ENCODE assay signal across 29 cellular contexts in genomic region chr16:12757546-12757945, GRCh38. TPM values are rescaled to one million over a fixed set of nuclear protein-coding genes. Genes with fewer than 3 reads are reported as not detected.
DNase-seq lines count a peak whose midpoint lies in the region; ATAC-seq and TF ChIP-seq lines count a peak whose summit lies in the region.
"Had no signal": no experiment of that assay in that cellular context is flagged by ENCODE, and none has a peak within 500 bp of the region (broad histone marks: within the 10 kb centered on the region; RNA-seq: fewer than 3 reads in every experiment).

No MANE protein-coding gene starts in this region.

- H3K9me3 ChIP-seq in SK-N-SH: no peaks in the 10 kb centered on the region
- H3K9me3 ChIP-seq: adrenal gland, body of pancreas, psoas muscle had no signal

- POLR2A ChIA-PET in SK-N-SH (lab: Yijun Ruan, JAX): no interaction called here

- H3F3A ChIP-seq in SK-N-SH (replicated peaks; ENCODE audit: insufficient read depth) (no peaks in the 10 kb centered on the region), GM23338 (replicated peaks; ENCODE audit: low read depth) (no peaks in the 10 kb centered on the region)

- H3K9me3 Mint-ChIP-seq in brain: no peaks in the 10 kb centered on the region
- H3K9me3 Mint-ChIP-seq in T-helper 2 cell treated with Interferon-gamma antibody and Interleukin-4, amounts not matched to agents 5 μg/mL and 100 μg/mL, for 36 hours: no peaks in the 10 kb centered on the region
- no peaks in the 10 kb centered on the region for H3K9me3 Mint-ChIP-seq in GM23338
- H3K9me3 Mint-ChIP-seq: activated CD4-positive, alpha-beta memory T cell treated with anti-CD3 and anti-CD28 coated beads for 36 hours; activated naive CD4-positive, alpha-beta T cell treated with anti-CD3 and anti-CD28 coated beads, Interleukin-2, amount 10 ng/mL, durations not matched to agents 7 days and 5 days; activated T-helper 1 cell treated with anti-CD3 and anti-CD28 coated beads, Interleukin-12 subunit alpha, Interleukin-12 subunit beta, Interleukin-2, Interleukin-4 antibody, amounts not matched to agents 30 ng/mL and 10 ng/mL and 1 ng/mL, durations not matched to agents 14 hours and 24 hours and 36 hours; CD4-positive, CD25-positive, alpha-beta regulatory T cell; naive thymus-derived CD4-positive, alpha-beta T cell; stimulated activated memory B cell treated with anti-CD40 and anti-IgM and Interleukin-4, amounts not matched to agents 10 μg/mL and 1 μg/mL and 100 μg/mL, for 72 hours; T-helper 1 cell treated with Interleukin-12 subunit alpha and Interleukin-12 subunit beta and Interleukin-4 antibody, amounts not matched to agents 30 μg/mL and 1 μg/mL, for 36 hours had no signal

- TF ChIP-seq EP300 in SK-N-SH (IDR thresholded peaks at IDR 0.05; ENCODE audit: borderline replicate concordance in 1 of 2, low read depth in 1 of 2, low read length in 1 of 2): no peak

- peak overlapping the region; percentile 25 to 93; a peak in 3 of 4 replicates for H3K27ac ChIP-seq in SK-N-SH (ENCODE audit: low read depth in 2 of 2, low read length in 1 of 2)
- H3K27ac ChIP-seq in GM23338 (ENCODE audit: low read depth): no peak overlapping the region
- H3K27ac ChIP-seq: adrenal gland, body of pancreas, epithelial cell of prostate, psoas muscle, SK-N-MC had no signal

- no peak overlapping the region for H3K9ac ChIP-seq in SK-N-SH

- H3K27me3 Mint-ChIP-seq in brain (peaks cover 3% of the 10 kb centered on the region), GM23338 (ENCODE audit: insufficient read depth, low read depth, poor library complexity) (no peaks in the 10 kb centered on the region)
- no peaks in the 10 kb centered on the region for H3K27me3 Mint-ChIP-seq in T-helper 2 cell treated with Interferon-gamma antibody and Interleukin-4, amounts not matched to agents 5 μg/mL and 100 μg/mL, for 36 hours (ENCODE audit: low read depth)
- H3K27me3 Mint-ChIP-seq: activated CD4-positive, alpha-beta memory T cell treated with anti-CD3 and anti-CD28 coated beads for 36 hours; activated naive CD4-positive, alpha-beta T cell treated with anti-CD3 and anti-CD28 coated beads, Interleukin-2, amount 10 ng/mL, durations not matched to agents 7 days and 5 days; CD4-positive, CD25-positive, alpha-beta regulatory T cell; naive thymus-derived CD4-positive, alpha-beta T cell; stimulated activated memory B cell treated with anti-CD40 and anti-IgM and Interleukin-4, amounts not matched to agents 10 μg/mL and 1 μg/mL and 100 μg/mL, for 72 hours had no signal

- H4K20me1 ChIP-seq in SK-N-SH (ENCODE audit: insufficient read depth) (no peaks in the 10 kb centered on the region), GM23338 (replicated peaks; ENCODE audit: insufficient read depth) (no peaks in the 10 kb centered on the region; the same call in 1 of the 2 replicates)

- ATAC-seq in SK-N-SH treated with all-trans-retinoic acid at 6 μM for 48 hours: no peak
- ATAC-seq in left lobe of liver: peak; percentile 50
- ATAC-seq in GM23338: no peak
- ATAC-seq: body of pancreas; naive thymus-derived CD4-positive, alpha-beta T cell; psoas muscle; stimulated activated memory B cell treated with anti-CD40 and anti-IgM and Interleukin-4, amounts not matched to agents 10 μg/mL and 1 μg/mL and 100 μg/mL, for 72 hours had no signal

- H3K4me3 Mint-ChIP-seq in brain (peak overlapping the region in 1 of 5 experiments; percentile 5), GM23338 (no peak overlapping the region)
- no peak overlapping the region for H3K4me3 Mint-ChIP-seq in T-helper 2 cell treated with Interferon-gamma antibody and Interleukin-4, amounts not matched to agents 5 μg/mL and 100 μg/mL, for 36 hours
- H3K4me3 Mint-ChIP-seq: activated CD4-positive, alpha-beta memory T cell treated with anti-CD3 and anti-CD28 coated beads for 36 hours; activated naive CD4-positive, alpha-beta T cell treated with anti-CD3 and anti-CD28 coated beads, Interleukin-2, amount 10 ng/mL, durations not matched to agents 7 days and 5 days; activated T-helper 1 cell treated with anti-CD3 and anti-CD28 coated beads, Interleukin-12 subunit alpha, Interleukin-12 subunit beta, Interleukin-2, Interleukin-4 antibody, amounts not matched to agents 30 ng/mL and 10 ng/mL and 1 ng/mL, durations not matched to agents 14 hours and 24 hours and 36 hours; CD4-positive, CD25-positive, alpha-beta regulatory T cell; naive thymus-derived CD4-positive, alpha-beta T cell; stimulated activated memory B cell treated with anti-CD40 and anti-IgM and Interleukin-4, amounts not matched to agents 10 μg/mL and 1 μg/mL and 100 μg/mL, for 72 hours; T-helper 1 cell treated with Interleukin-12 subunit alpha and Interleukin-12 subunit beta and Interleukin-4 antibody, amounts not matched to agents 30 μg/mL and 1 μg/mL, for 36 hours had no signal

- H3K36me3 ChIP-seq in SK-N-SH (replicated peaks in 1 of 2; ENCODE audit: control insufficient read depth in 1 of 2, insufficient read depth in 2 of 2, low read length in 1 of 2) (peaks cover 0 to 5% of the 10 kb centered on the region in 2 experiments), GM23338 (ENCODE audit: insufficient read depth) (no peaks in the 10 kb centered on the region)
- H3K36me3 ChIP-seq: adrenal gland had no signal

- no peak for DNase-seq in SK-N-SH
- DNase-seq in left lobe of liver (ENCODE audit: low spot score): peak; percentile 57
- DNase-seq in superior temporal gyrus (ENCODE audit: extremely low spot score): peak; percentile 59
- no peak for DNase-seq in stimulated activated CD8-positive, alpha-beta memory T cell treated with anti-CD3 and anti-CD28 coated beads, Interleukin-4, amount 100 ng/mL, for 48 hours
- DNase-seq in T-helper 2 cell treated with Interferon-gamma antibody and Interleukin-4, amounts not matched to agents 5 μg/mL and 100 μg/mL, for 36 hours (ENCODE audit: low spot score): no peak
- no peak for DNase-seq in GM23338 (ENCODE audit: low spot score)
- DNase-seq: activated CD4-positive, alpha-beta memory T cell treated with anti-CD3 and anti-CD28 coated beads for 36 hours; activated CD4-positive, CD25-positive, alpha-beta regulatory T cell treated with anti-CD3 and anti-CD28 coated beads, Interleukin-2, amount 50 U/mL, for 72 hours; activated CD8-positive, alpha-beta memory T cell treated with anti-CD3 and anti-CD28 coated beads, Interleukin-2, amount 50 U/mL, for 4 hours; activated naive CD4-positive, alpha-beta T cell treated with anti-CD3 and anti-CD28 coated beads, Interleukin-2, amount 10 ng/mL, durations not matched to agents 7 days and 5 days; body of pancreas; CD4-positive, CD25-positive, alpha-beta regulatory T cell; effector CD4-positive, alpha-beta T cell; MV-4-11; naive thymus-derived CD4-positive, alpha-beta T cell; NCI-H1436 treated with DMSO at 0.1 percent for 48 hours; NCI-H446 treated with DMSO at 0.1 percent for 48 hours; NK-92 treated with Interleukin-12 subunit alpha and Interleukin-12 subunit beta, amount 100 ng/mL, for 24 hours; occipital lobe; psoas muscle; stimulated activated CD4-positive, alpha-beta T cell treated with anti-CD3 and anti-CD28 coated beads, Interleukin-15, amount 100 ng/mL, for 24 hours had no signal

- H3K27me3 ChIP-seq in SK-N-SH (ENCODE audit: insufficient read depth): no peaks in the 10 kb centered on the region
- H3K27me3 ChIP-seq in GM23338 (ENCODE audit: insufficient read depth): no peaks in the 10 kb centered on the region
- H3K27me3 ChIP-seq: adrenal gland, body of pancreas had no signal

- peaks cover 0 to 44% of the 10 kb centered on the region in 2 experiments; a peak in 2 of 4 replicates for H3K4me1 ChIP-seq in SK-N-SH (ENCODE audit: control insufficient read depth in 1 of 2, insufficient read depth in 2 of 2, low read depth in 1 of 2, low read length in 1 of 2)
- H3K4me1 ChIP-seq in GM23338 (ENCODE audit: insufficient read depth): no peaks in the 10 kb centered on the region; the same call in 1 of the 2 replicates
- H3K4me1 ChIP-seq: body of pancreas, psoas muscle had no signal

- no peak overlapping the region for H3K4me2 ChIP-seq in SK-N-SH
- no peak overlapping the region for H3K4me2 ChIP-seq in GM23338

- H2AFZ ChIP-seq in SK-N-SH (ENCODE audit: low read depth) (no peak overlapping the region), GM23338 (no peak overlapping the region)

- H3K4me1 Mint-ChIP-seq in brain (peaks cover 51% of the 10 kb centered on the region), GM23338 (peaks cover 12% of the 10 kb centered on the region; the same call in 2 of the 3 replicates)
- H3K4me1 Mint-ChIP-seq in T-helper 2 cell treated with Interferon-gamma antibody and Interleukin-4, amounts not matched to agents 5 μg/mL and 100 μg/mL, for 36 hours (ENCODE audit: low read depth): no peaks in the 10 kb centered on the region
- H3K4me1 Mint-ChIP-seq: CD4-positive, CD25-positive, alpha-beta regulatory T cell had no signal

- no peak overlapping the region for H3K4me3 ChIP-seq in SK-N-SH (ENCODE audit: low read depth in 2 of 2, low read length in 1 of 2)
- H3K4me3 ChIP-seq in GM23338: no peak overlapping the region
- H3K4me3 ChIP-seq: adrenal gland, body of pancreas, psoas muscle, SK-N-MC had no signal

- H3K27ac Mint-ChIP-seq in brain (peak overlapping the region in 4 of 5 experiments; percentile 3 to 96 (median 88)), GM23338 (no peak overlapping the region)
- no peak overlapping the region for H3K27ac Mint-ChIP-seq in T-helper 2 cell treated with Interferon-gamma antibody and Interleukin-4, amounts not matched to agents 5 μg/mL and 100 μg/mL, for 36 hours
- H3K27ac Mint-ChIP-seq: activated CD4-positive, alpha-beta memory T cell treated with anti-CD3 and anti-CD28 coated beads for 36 hours; activated naive CD4-positive, alpha-beta T cell treated with anti-CD3 and anti-CD28 coated beads, Interleukin-2, amount 10 ng/mL, durations not matched to agents 7 days and 5 days; activated T-helper 1 cell treated with anti-CD3 and anti-CD28 coated beads, Interleukin-12 subunit alpha, Interleukin-12 subunit beta, Interleukin-2, Interleukin-4 antibody, amounts not matched to agents 30 ng/mL and 10 ng/mL and 1 ng/mL, durations not matched to agents 14 hours and 24 hours and 36 hours; CD4-positive, CD25-positive, alpha-beta regulatory T cell; naive thymus-derived CD4-positive, alpha-beta T cell; stimulated activated memory B cell treated with anti-CD40 and anti-IgM and Interleukin-4, amounts not matched to agents 10 μg/mL and 1 μg/mL and 100 μg/mL, for 72 hours; T-helper 1 cell treated with Interleukin-12 subunit alpha and Interleukin-12 subunit beta and Interleukin-4 antibody, amounts not matched to agents 30 μg/mL and 1 μg/mL, for 36 hours had no signal

- peaks cover 3% of the 10 kb centered on the region; the same call in 1 of the 2 replicates for H3K79me2 ChIP-seq in SK-N-SH (ENCODE audit: insufficient read depth)
- H3K79me2 ChIP-seq in GM23338 (replicated peaks; ENCODE audit: insufficient read depth): no peaks in the 10 kb centered on the region

- TF ChIP-seq RAD21 in SK-N-SH (IDR thresholded peaks at IDR 0.05; ENCODE audit: low read length): no peak

- H3K9me2 ChIP-seq in SK-N-SH (no peaks in the 10 kb centered on the region), GM23338 (ENCODE audit: insufficient read depth) (no peaks in the 10 kb centered on the region)

- H3K36me3 Mint-ChIP-seq in brain (peaks cover 5% of the 10 kb centered on the region), GM23338 (ENCODE audit: low read depth) (no peaks in the 10 kb centered on the region)
- peaks cover 5% of the 10 kb centered on the region for H3K36me3 Mint-ChIP-seq in T-helper 2 cell treated with Interferon-gamma antibody and Interleukin-4, amounts not matched to agents 5 μg/mL and 100 μg/mL, for 36 hours (ENCODE audit: low read depth)
- H3K36me3 Mint-ChIP-seq: activated CD4-positive, alpha-beta memory T cell treated with anti-CD3 and anti-CD28 coated beads for 36 hours; stimulated activated memory B cell treated with anti-CD40 and anti-IgM and Interleukin-4, amounts not matched to agents 10 μg/mL and 1 μg/mL and 100 μg/mL, for 72 hours had no signal

- TF ChIP-seq CTCF in SK-N-SH (IDR thresholded peaks at IDR 0.05) (no peak), brain (conservative IDR thresholded peaks at IDR 0.05) (no peak), GM23338 (conservative IDR thresholded peaks at IDR 0.05; ENCODE audit: low read depth in 2 of 2) (no peak)

- CTCF ChIA-PET in SK-N-SH (lab: Yijun Ruan, JAX): interaction anchor here (1.0 kb wide), 1 partner anchor 10 kb away, joined by 4 read pairs; no protein-coding TSS in a partner anchor

- WGBS in SK-N-SH (ENCODE audit: low lambda C conversion rate): 80% methylated on average over 7 of the region's 7 CpGs

RNA-seq across cellular contexts. Expression of gene CPPED1, which starts 46.1 kb away (rescaled TPM):
- 11.9 and 13.9 TPM in 2 replicates for polyA plus RNA-seq in SK-N-SH (2012; rRNA removed)
- polyA plus RNA-seq in SK-N-SH (2012; cell fraction: cytosol; rRNA removed): 14.9 and 15.0 TPM in 2 replicates
- polyA plus RNA-seq in SK-N-SH (2012; cell fraction: nucleus; rRNA removed): 9.7 and 11.9 TPM in 2 replicates
- 23.9 TPM for polyA plus RNA-seq in brain (ENCODE audit: insufficient read depth, low read depth, low replicate concordance)
- 34.0 TPM for total RNA-seq in left lobe of liver
- total RNA-seq in GM23338 (2014; rRNA removed; shearing (Covaris generic)): 6.2 and 7.5 TPM in 2 replicates
- polyA plus RNA-seq in GM23338 (2016; fragmentation: Nextera tagmentation; extraction: Ambion mirVana): 7.2 and 7.3 TPM in 2 replicates

Comparison
In these comparisons a context has a peak if more than half of its experiments do, and no peak if none do; other contexts are left out.
1. DNase-seq: peak in left lobe of liver (single experiment) and superior temporal gyrus (single experiment); none in SK-N-SH (single experiment), stimulated activated CD8-positive, alpha-beta memory T cell treated with anti-CD3 and anti-CD28 coated beads, Interleukin-4, amount 100 ng/mL, for 48 hours (single experiment), T-helper 2 cell treated with Interferon-gamma antibody and Interleukin-4, amounts not matched to agents 5 μg/mL and 100 μg/mL, for 36 hours (single experiment) and GM23338 (single experiment).
2. H3K27ac Mint-ChIP-seq: peak in brain (4 of 5); none in T-helper 2 cell treated with Interferon-gamma antibody and Interleukin-4, amounts not matched to agents 5 μg/mL and 100 μg/mL, for 36 hours (single experiment) and GM23338 (single experiment).